In genomic region chr2:211823886-211824479, GRCh38 we compare ENCODE assay signal across 25 cellular contexts.
"Had no signal": no experiment of that assay in that cellular context is flagged by ENCODE, and none has a peak within 500 bp of the region (broad histone marks: within the 10 kb centered on the region; RNA-seq: fewer than 3 reads in every experiment).

No MANE protein-coding gene starts in this region.

- H3K27me3 ChIP-seq: brain microvascular endothelial cell had no signal

- DNase-seq: activated CD4-positive, alpha-beta T cell treated with anti-CD3 and anti-CD28 coated beads for 36 hours; activated CD4-positive, alpha-beta T cell treated with anti-CD3 and anti-CD28 coated beads, Interleukin-2, amount 10 ng/mL, durations not matched to agents 7 days and 5 days; activated CD4-positive, alpha-beta T cell treated with anti-CD3 and anti-CD28 coated beads, Interleukin-2, amount 50 U/mL, for 48 hours; activated CD8-positive, alpha-beta T cell treated with anti-CD3 and anti-CD28 coated beads, Interleukin-2, amount 10 ng/mL, durations not matched to agents 7 days and 5 days; activated effector memory CD4-positive, alpha-beta T cell treated with Interleukin-2 at 50 U/mL for 16 hours; activated naive CD4-positive, alpha-beta T cell treated with anti-CD3 and anti-CD28 coated beads, Interleukin-2, amount 10 ng/mL, durations not matched to agents 7 days and 5 days; activated naive CD8-positive, alpha-beta T cell treated with anti-CD3 and anti-CD28 coated beads, Interleukin-2, amount 50 U/mL, for 24 hours; activated T-cell treated with anti-CD3 and anti-CD28 coated beads, Interleukin-2, amount 50 U/mL, for 48 hours; amniotic stem cell; aorta; brain microvascular endothelial cell; central memory CD4-positive, alpha-beta T cell; MM.1S; MV-4-11; NCI-H1092; NCI-H1436 treated with DMSO at 0.1 percent for 48 hours; NCI-H1694 treated with DMSO at 0.1 percent for 48 hours; NCI-H2029; NCI-H2171; NCI-H524; PC-9; Right ventricle myocardium superior had no signal

- H3K4me3 ChIP-seq: PC-9 had no signal

- H3K36me3 ChIP-seq: brain microvascular endothelial cell had no signal

- H3K27ac ChIP-seq: brain microvascular endothelial cell, KMS-11, PC-9 had no signal

- H3K9ac ChIP-seq: KMS-11 had no signal

- H2AFZ ChIP-seq: PC-9 had no signal

- H3K4me2 ChIP-seq: KMS-11, PC-9 had no signal

- ATAC-seq: activated CD4-positive, alpha-beta T cell treated with anti-CD3 and anti-CD28 coated beads for 36 hours; activated CD4-positive, CD25-positive, alpha-beta regulatory T cell treated with anti-CD3 and anti-CD28 coated beads, Interleukin-2, amount 50 U/mL, for 24 hours; activated CD8-positive, alpha-beta T cell treated with anti-CD3 and anti-CD28 coated beads, Interleukin-2, amount 10 ng/mL, durations not matched to agents 7 days and 5 days; activated naive CD8-positive, alpha-beta T cell treated with anti-CD3 and anti-CD28 coated beads, Interleukin-2, amount 50 U/mL, for 24 hours; WTC11 had no signal
